ENCODE assay signal across 2 cellular contexts in the genomic region with DNA sequence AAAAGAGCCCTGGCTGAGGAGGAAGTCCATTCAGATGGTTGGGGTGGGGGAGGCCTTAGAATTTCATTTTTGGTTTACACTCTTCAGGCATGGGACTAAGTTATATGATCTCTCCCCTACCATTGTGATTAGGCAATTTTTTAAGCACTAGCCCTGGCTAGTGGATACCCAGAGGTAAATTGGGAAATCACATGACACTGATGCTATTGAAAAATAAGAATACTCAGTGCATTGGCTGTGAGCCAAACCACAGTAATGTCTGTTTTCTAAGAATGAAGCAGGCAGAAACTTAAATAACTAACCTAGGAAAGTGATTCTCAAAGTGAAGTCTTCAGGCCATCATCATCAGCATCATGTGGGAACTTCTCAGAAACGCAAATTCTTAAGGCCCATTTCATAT.
TF ChIP-seq lines count a peak whose summit lies in the region.

No MANE protein-coding gene starts in this region.

TF ChIP-seq in IMR-90, 13 proteins besides CTCF, POLR2A, EP300 and RAD21:
- TF ChIP-seq, protein P1, sequence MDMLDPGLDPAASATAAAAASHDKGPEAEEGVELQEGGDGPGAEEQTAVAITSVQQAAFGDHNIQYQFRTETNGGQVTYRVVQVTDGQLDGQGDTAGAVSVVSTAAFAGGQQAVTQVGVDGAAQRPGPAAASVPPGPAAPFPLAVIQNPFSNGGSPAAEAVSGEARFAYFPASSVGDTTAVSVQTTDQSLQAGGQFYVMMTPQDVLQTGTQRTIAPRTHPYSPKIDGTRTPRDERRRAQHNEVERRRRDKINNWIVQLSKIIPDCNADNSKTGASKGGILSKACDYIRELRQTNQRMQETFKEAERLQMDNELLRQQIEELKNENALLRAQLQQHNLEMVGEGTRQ (IDR thresholded peaks at IDR 0.05; ENCODE audit: low read depth, low read length), result no peak
- TF ChIP-seq CEBPB (IDR thresholded peaks at IDR 0.05; ENCODE audit: low read depth, low read length) (no peak), BHLHE40 (IDR thresholded peaks at IDR 0.05; ENCODE audit: low read depth, low read length) (no peak), MAFK (IDR thresholded peaks at IDR 0.05; ENCODE audit: low read depth, low read length) (no peak), RCOR1 (IDR thresholded peaks at IDR 0.05; ENCODE audit: insufficient replicate concordance, low read length) (no peak), MAZ (IDR thresholded peaks at IDR 0.05; ENCODE audit: borderline replicate concordance, low read depth, low read length) (no peak), RFX5 (IDR thresholded peaks at IDR 0.05; ENCODE audit: low read depth, low read length) (no peak), SMC3 (IDR thresholded peaks at IDR 0.05; ENCODE audit: low read depth, low read length) (no peak), CHD1 (IDR thresholded peaks at IDR 0.05; ENCODE audit: low read depth, low read length) (no peak), NFE2L2 (IDR thresholded peaks at IDR 0.05; ENCODE audit: low read depth, low read length) (no peak), MXI1 (IDR thresholded peaks at IDR 0.05; ENCODE audit: borderline replicate concordance, low read depth, low read length) (no peak), FOS (IDR thresholded peaks at IDR 0.05; ENCODE audit: low read depth, low read length) (no peak)
- TF ChIP-seq, protein P2, sequence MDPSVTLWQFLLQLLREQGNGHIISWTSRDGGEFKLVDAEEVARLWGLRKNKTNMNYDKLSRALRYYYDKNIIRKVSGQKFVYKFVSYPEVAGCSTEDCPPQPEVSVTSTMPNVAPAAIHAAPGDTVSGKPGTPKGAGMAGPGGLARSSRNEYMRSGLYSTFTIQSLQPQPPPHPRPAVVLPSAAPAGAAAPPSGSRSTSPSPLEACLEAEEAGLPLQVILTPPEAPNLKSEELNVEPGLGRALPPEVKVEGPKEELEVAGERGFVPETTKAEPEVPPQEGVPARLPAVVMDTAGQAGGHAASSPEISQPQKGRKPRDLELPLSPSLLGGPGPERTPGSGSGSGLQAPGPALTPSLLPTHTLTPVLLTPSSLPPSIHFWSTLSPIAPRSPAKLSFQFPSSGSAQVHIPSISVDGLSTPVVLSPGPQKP (IDR thresholded peaks at IDR 0.05; ENCODE audit: borderline replicate concordance, low read depth, low read length), result no peak

TF ChIP-seq in GM23338, 12 proteins besides CTCF, POLR2A, EP300 and RAD21 (continued from another document):
- TF ChIP-seq, protein P3, sequence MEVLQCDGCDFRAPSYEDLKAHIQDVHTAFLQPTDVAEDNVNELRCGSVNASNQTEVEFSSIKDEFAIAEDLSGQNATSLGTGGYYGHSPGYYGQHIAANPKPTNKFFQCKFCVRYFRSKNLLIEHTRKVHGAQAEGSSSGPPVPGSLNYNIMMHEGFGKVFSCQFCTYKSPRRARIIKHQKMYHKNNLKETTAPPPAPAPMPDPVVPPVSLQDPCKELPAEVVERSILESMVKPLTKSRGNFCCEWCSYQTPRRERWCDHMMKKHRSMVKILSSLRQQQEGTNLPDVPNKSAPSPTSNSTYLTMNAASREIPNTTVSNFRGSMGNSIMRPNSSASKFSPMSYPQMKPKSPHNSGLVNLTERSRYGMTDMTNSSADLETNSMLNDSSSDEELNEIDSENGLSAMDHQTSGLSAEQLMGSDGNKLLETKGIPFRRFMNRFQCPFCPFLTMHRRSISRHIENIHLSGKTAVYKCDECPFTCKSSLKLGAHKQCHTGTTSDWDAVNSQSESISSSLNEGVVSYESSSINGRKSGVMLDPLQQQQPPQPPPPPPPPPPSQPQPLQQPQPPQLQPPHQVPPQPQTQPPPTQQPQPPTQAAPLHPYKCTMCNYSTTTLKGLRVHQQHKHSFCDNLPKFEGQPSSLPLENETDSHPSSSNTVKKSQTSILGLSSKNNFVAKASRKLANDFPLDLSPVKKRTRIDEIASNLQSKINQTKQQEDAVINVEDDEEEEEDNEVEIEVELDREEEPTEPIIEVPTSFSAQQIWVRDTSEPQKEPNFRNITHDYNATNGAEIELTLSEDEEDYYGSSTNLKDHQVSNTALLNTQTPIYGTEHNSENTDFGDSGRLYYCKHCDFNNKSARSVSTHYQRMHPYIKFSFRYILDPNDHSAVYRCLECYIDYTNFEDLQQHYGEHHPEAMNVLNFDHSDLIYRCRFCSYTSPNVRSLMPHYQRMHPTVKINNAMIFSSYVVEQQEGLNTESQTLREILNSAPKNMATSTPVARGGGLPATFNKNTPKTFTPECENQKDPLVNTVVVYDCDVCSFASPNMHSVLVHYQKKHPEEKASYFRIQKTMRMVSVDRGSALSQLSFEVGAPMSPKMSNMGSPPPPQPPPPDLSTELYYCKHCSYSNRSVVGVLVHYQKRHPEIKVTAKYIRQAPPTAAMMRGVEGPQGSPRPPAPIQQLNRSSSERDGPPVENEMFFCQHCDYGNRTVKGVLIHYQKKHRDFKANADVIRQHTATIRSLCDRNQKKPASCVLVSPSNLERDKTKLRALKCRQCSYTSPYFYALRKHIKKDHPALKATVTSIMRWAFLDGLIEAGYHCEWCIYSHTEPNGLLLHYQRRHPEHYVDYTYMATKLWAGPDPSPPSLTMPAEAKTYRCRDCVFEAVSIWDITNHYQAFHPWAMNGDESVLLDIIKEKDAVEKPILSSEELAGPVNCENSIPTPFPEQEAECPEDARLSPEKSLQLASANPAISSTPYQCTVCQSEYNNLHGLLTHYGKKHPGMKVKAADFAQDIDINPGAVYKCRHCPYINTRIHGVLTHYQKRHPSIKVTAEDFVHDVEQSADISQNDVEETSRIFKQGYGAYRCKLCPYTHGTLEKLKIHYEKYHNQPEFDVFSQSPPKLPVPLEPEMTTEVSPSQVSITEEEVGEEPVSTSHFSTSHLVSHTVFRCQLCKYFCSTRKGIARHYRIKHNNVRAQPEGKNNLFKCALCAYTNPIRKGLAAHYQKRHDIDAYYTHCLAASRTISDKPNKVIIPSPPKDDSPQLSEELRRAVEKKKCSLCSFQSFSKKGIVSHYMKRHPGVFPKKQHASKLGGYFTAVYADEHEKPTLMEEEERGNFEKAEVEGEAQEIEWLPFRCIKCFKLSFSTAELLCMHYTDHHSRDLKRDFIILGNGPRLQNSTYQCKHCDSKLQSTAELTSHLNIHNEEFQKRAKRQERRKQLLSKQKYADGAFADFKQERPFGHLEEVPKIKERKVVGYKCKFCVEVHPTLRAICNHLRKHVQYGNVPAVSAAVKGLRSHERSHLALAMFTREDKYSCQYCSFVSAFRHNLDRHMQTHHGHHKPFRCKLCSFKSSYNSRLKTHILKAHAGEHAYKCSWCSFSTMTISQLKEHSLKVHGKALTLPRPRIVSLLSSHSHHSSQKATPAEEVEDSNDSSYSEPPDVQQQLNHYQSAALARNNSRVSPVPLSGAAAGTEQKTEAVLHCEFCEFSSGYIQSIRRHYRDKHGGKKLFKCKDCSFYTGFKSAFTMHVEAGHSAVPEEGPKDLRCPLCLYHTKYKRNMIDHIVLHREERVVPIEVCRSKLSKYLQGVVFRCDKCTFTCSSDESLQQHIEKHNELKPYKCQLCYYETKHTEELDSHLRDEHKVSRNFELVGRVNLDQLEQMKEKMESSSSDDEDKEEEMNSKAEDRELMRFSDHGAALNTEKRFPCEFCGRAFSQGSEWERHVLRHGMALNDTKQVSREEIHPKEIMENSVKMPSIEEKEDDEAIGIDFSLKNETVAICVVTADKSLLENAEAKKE (CRISPR knock-in tag; IDR thresholded peaks at IDR 0.05), result no peak
- TF ChIP-seq, protein P4, sequence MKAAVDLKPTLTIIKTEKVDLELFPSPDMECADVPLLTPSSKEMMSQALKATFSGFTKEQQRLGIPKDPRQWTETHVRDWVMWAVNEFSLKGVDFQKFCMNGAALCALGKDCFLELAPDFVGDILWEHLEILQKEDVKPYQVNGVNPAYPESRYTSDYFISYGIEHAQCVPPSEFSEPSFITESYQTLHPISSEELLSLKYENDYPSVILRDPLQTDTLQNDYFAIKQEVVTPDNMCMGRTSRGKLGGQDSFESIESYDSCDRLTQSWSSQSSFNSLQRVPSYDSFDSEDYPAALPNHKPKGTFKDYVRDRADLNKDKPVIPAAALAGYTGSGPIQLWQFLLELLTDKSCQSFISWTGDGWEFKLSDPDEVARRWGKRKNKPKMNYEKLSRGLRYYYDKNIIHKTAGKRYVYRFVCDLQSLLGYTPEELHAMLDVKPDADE (IDR thresholded peaks at IDR 0.05), result no peak
- TF ChIP-seq ZNF331 (CRISPR knock-in tag; IDR thresholded peaks at IDR 0.05; ENCODE audit: low read depth) (no peak), CREB1 (CRISPR knock-in tag; IDR thresholded peaks at IDR 0.05; ENCODE audit: low read depth) (no peak)
